In genomic region chr10:76150886-76151288, GRCh38 we compare ENCODE assay signal across 1 cellular context.
TF ChIP-seq lines count a peak whose summit lies in the region.

No MANE protein-coding gene starts in this region.

TF ChIP-seq in HepG2, 621 proteins besides CTCF, POLR2A, EP300 and RAD21 (continued from another document and continues in another):
- TF ChIP-seq ZBTB34 (CRISPR knock-in tag; IDR thresholded peaks at IDR 0.05) = no peak
- TF ChIP-seq HMG20A (CRISPR knock-in tag; IDR thresholded peaks at IDR 0.05; ENCODE audit: borderline replicate concordance) = peak; percentile 29; the same call in 1 of the 2 replicates
- TF ChIP-seq YEATS2 (CRISPR knock-in tag; IDR thresholded peaks at IDR 0.05; ENCODE audit: borderline replicate concordance) = no peak
- no peak for TF ChIP-seq ZNF318 (CRISPR knock-in tag; IDR thresholded peaks at IDR 0.05)
- TF ChIP-seq GRHL1 (CRISPR knock-in tag; conservative IDR thresholded peaks at IDR 0.05) = no peak
- peak; percentile 66 for TF ChIP-seq ASH2L (IDR thresholded peaks at IDR 0.05; ENCODE audit: insufficient read length, low read depth, low read length)
- TF ChIP-seq KIAA2018 (CRISPR knock-in tag; IDR thresholded peaks at IDR 0.05; ENCODE audit: borderline replicate concordance) = no peak
- TF ChIP-seq PPARG (CRISPR knock-in tag; conservative IDR thresholded peaks at IDR 0.05) = no peak; the same call in 1 of the 2 replicates
- no peak for TF ChIP-seq GABPA (IDR thresholded peaks at IDR 0.05; ENCODE audit: low read depth, low read length)
- peak; percentile 56; the same call in 1 of the 2 replicates for TF ChIP-seq GABPA (CRISPR knock-in tag; IDR thresholded peaks at IDR 0.05; ENCODE audit: low read depth)
- TF ChIP-seq SMYD3 (CRISPR knock-in tag; IDR thresholded peaks at IDR 0.05) = no peak
- peak; percentile 44 for TF ChIP-seq MAX (IDR thresholded peaks at IDR 0.05)
- no peak for TF ChIP-seq ZNF616 (CRISPR knock-in tag; IDR thresholded peaks at IDR 0.05; ENCODE audit: low read depth)
- no peak for TF ChIP-seq FLYWCH1 (CRISPR knock-in tag; IDR thresholded peaks at IDR 0.05)
- TF ChIP-seq ZNF317 (CRISPR knock-in tag; IDR thresholded peaks at IDR 0.05) = no peak
- TF ChIP-seq HCFC1 (IDR thresholded peaks at IDR 0.05; ENCODE audit: low read depth, low read length) = no peak
- TF ChIP-seq SOX13 (IDR thresholded peaks at IDR 0.05) = no peak
- peak in 1 of 2 experiments; percentile 48; a peak in 1 of 4 replicates for TF ChIP-seq SOX13 (CRISPR knock-in tag; conservative IDR thresholded peaks at IDR 0.05 in 1 of 2, IDR thresholded peaks at IDR 0.05 in 1 of 2)
- no peak for TF ChIP-seq ZNF724P (CRISPR knock-in tag; IDR thresholded peaks at IDR 0.05; ENCODE audit: borderline replicate concordance)
- no peak for TF ChIP-seq ATF4 (CRISPR knock-in tag; IDR thresholded peaks at IDR 0.05)
- TF ChIP-seq SPEN (CRISPR knock-in tag; IDR thresholded peaks at IDR 0.05; ENCODE audit: low read depth) = no peak
- no peak for TF ChIP-seq ZNF773 (CRISPR knock-in tag; IDR thresholded peaks at IDR 0.05; ENCODE audit: borderline replicate concordance)
- TF ChIP-seq CSRNP1 (CRISPR knock-in tag; IDR thresholded peaks at IDR 0.05) = no peak
- TF ChIP-seq MTF1 (CRISPR knock-in tag; IDR thresholded peaks at IDR 0.05) = no peak
- TF ChIP-seq ZNF746 (CRISPR knock-in tag; IDR thresholded peaks at IDR 0.05) = no peak
- no peak for TF ChIP-seq REPIN1 (CRISPR knock-in tag; IDR thresholded peaks at IDR 0.05; ENCODE audit: borderline replicate concordance, low read depth)
- no peak for TF ChIP-seq ZNF788 (CRISPR knock-in tag; IDR thresholded peaks at IDR 0.05; ENCODE audit: borderline replicate concordance)
- no peak for TF ChIP-seq ZNF674 (CRISPR knock-in tag; IDR thresholded peaks at IDR 0.05; ENCODE audit: low read depth)
- TF ChIP-seq MAFG (CRISPR knock-in tag; IDR thresholded peaks at IDR 0.05) = no peak
- TF ChIP-seq ZNF224 (CRISPR knock-in tag; IDR thresholded peaks at IDR 0.05) = no peak
- no peak for TF ChIP-seq ZNF546 (CRISPR knock-in tag; conservative IDR thresholded peaks at IDR 0.05)
- no peak for TF ChIP-seq GTF3A (CRISPR knock-in tag; conservative IDR thresholded peaks at IDR 0.05)
- TF ChIP-seq ZNF34 (CRISPR knock-in tag; IDR thresholded peaks at IDR 0.05; ENCODE audit: borderline replicate concordance) = no peak
- TF ChIP-seq ZNF496 (CRISPR knock-in tag; IDR thresholded peaks at IDR 0.05; ENCODE audit: insufficient replicate concordance) = no peak
- no peak for TF ChIP-seq ZNF737 (CRISPR knock-in tag; IDR thresholded peaks at IDR 0.05; ENCODE audit: borderline replicate concordance)
